9 cellular contexts compared by ENCODE assay signal in the genomic region with DNA sequence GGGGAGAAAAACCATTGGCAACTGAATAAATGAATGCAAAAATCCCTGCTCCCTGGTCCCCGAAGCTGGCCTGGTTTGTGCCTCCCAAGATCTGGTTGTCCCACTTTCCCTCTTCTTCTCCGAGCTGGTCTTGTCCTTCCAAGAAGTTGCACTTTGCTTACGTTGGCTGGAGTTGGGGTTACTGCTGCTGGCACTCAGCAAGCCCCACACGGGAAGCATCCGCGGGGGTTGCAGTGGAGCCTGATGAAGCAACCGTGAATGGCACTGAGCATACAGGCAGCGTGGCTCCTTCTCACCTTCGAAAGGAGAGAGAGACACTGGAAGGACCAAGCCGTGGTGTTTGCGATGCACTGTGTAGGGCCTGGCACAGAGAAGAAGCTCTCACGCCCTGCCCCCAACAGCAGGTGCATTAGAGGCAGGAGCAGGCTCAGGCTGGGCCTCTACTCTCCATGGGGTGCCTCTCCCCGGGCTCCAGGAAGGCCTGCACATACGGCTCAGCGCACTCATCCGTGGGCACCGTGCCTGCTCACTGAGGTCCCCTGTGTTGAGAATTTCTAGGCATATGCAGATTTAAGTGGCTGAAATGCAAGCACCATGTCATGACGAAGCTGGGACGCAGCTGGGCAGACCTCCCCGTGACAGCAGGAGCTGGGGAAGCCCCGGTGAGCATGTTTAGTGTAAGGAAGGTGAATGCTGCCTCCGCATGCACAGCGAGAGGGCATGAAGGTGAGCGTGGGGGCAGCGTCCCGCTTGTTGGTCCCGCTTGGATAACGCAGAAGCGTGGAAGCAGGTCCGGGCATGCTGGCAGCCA. TPM values are rescaled to one million over a fixed set of nuclear protein-coding genes. Genes with fewer than 3 reads are reported as not detected.
A peak's percentile ranks its signal among the peaks of the same experiment; 100 is the strongest.
DNase-seq lines count a peak whose midpoint lies in the region; ATAC-seq lines count a peak whose summit lies in the region.
"Had no signal": no experiment of that assay in that cellular context is flagged by ENCODE, and none has a peak within 500 bp of the region (broad histone marks: within the 10 kb centered on the region; RNA-seq: fewer than 3 reads in every experiment).

No MANE protein-coding gene starts in this region.

- WGBS in right cardiac atrium: 73% methylated on average over 30 of the region's 30 CpGs

- intact Hi-C loops in right cardiac atrium (cut with DNase I): no loop called here

- no peaks in the 10 kb centered on the region for H3K27me3 ChIP-seq in right cardiac atrium (ENCODE audit: control insufficient read depth, insufficient read depth)

- H3K27ac ChIP-seq in right cardiac atrium (ENCODE audit: low read length): no peak overlapping the region
- H3K27ac ChIP-seq: epithelial cell of prostate had no signal

- ATAC-seq in GM21619 (IDR thresholded peaks at IDR 0.05; ENCODE audit: unreplicated experiment): peak; percentile 80
- ATAC-seq in esophagus mucosa: peak; percentile 44
- ATAC-seq in GM19324 (IDR thresholded peaks at IDR 0.05; ENCODE audit: low FRiP score, unreplicated experiment): no peak
- ATAC-seq in right cardiac atrium: no peak
- ATAC-seq in HG03139 (IDR thresholded peaks at IDR 0.05; ENCODE audit: unreplicated experiment): no peak

- H3K4me3 ChIP-seq in right cardiac atrium (ENCODE audit: low read length): no peak overlapping the region

- H3K9me3 ChIP-seq in right cardiac atrium (ENCODE audit: control insufficient read depth, low read length): no peaks in the 10 kb centered on the region

- DNase-seq in DMS153 treated with DMSO at 0.1 percent for 48 hours (lab: John Stamatoyannopoulos, UW; ENCODE audit: unreplicated experiment) (peak; percentile 65), NCI-H2029 (lab: John Stamatoyannopoulos, UW) (peak; percentile 77), right cardiac atrium (no peak), Ammon's horn (ENCODE audit: low spot score) (no peak)

- H3K4me1 ChIP-seq in right cardiac atrium (ENCODE audit: control insufficient read depth, insufficient read depth, low read length): no peaks in the 10 kb centered on the region

RNA-seq across cellular contexts. Expression of a gene that starts 12.1 kb away (rescaled TPM):
- total RNA-seq in esophagus mucosa (not detected), right cardiac atrium (not detected)
- polyA plus RNA-seq in right cardiac atrium: not detected

RNA-seq across cellular contexts. Expression of a gene that starts 27.0 kb away (rescaled TPM):
- total RNA-seq in esophagus mucosa (9.6 TPM), right cardiac atrium (10 to 100 TPM; 15.6 to 18.1 (median 17.4) TPM)
- 9.0 TPM for polyA plus RNA-seq in right cardiac atrium

RNA-seq across cellular contexts. Expression of a gene that starts 54.9 kb away (rescaled TPM):
- total RNA-seq in esophagus mucosa: 198 TPM
- 10 to 100 TPM in 2 of 4 donors, 1 to 10 TPM in 2; 6.6 to 23.3 (median 10.3) TPM for total RNA-seq in right cardiac atrium
- 11.6 TPM for polyA plus RNA-seq in right cardiac atrium

Comparison
In these comparisons a context has a peak if more than half of its experiments do, and no peak if none do; other contexts are left out.
1. DNase-seq: peak in DMS153 treated with DMSO at 0.1 percent for 48 hours (single experiment) and NCI-H2029 (single experiment); none in right cardiac atrium (0 of 3) and Ammon's horn (single experiment).
2. ATAC-seq: peak in GM21619 (single experiment) and esophagus mucosa (single experiment); none in GM19324 (single experiment), right cardiac atrium (0 of 2) and HG03139 (single experiment).